ENCODE assay signal across 33 cellular contexts in genomic region chr1:57440096-57440495, GRCh38. TPM values are rescaled to one million over a fixed set of nuclear protein-coding genes. Genes with fewer than 3 reads are reported as not detected.
"Had no signal": no experiment of that assay in that cellular context is flagged by ENCODE, and none has a peak within 500 bp of the region (broad histone marks: within the 10 kb centered on the region; RNA-seq: fewer than 3 reads in every experiment).

No MANE protein-coding gene starts in this region.

- H2AFZ ChIP-seq: PC-9 had no signal

- H3K27ac Mint-ChIP-seq: activated CD4-positive, alpha-beta T cell treated with anti-CD3 and anti-CD28 coated beads for 36 hours; activated CD4-positive, alpha-beta T cell treated with anti-CD3 and anti-CD28 coated beads, Interleukin-2, amount 10 ng/mL, durations not matched to agents 7 days and 5 days; activated CD8-positive, alpha-beta T cell treated with anti-CD3 and anti-CD28 coated beads, Interleukin-2, amount 10 ng/mL, durations not matched to agents 7 days and 5 days; activated naive CD4-positive, alpha-beta T cell treated with anti-CD3 and anti-CD28 coated beads, Interleukin-2, amount 50 U/mL, for 24 hours; activated naive CD8-positive, alpha-beta T cell treated with anti-CD3 and anti-CD28 coated beads, Interleukin-2, amount 10 ng/mL, durations not matched to agents 7 days and 5 days; activated T-cell treated with anti-CD3 and anti-CD28 coated beads, Interleukin-2, amount 50 U/mL, for 24 hours; activated T-helper 2 cell treated with anti-CD3 and anti-CD28 coated beads, Interferon-gamma antibody, Interleukin-2, Interleukin-4, amounts not matched to agents 10 μg/mL and 5 μg/mL and 100 μg/mL, durations not matched to agents 14 hours and 24 hours and 36 hours; T-helper 1 cell treated with Interleukin-12 subunit alpha and Interleukin-12 subunit beta and Interleukin-4 antibody, amounts not matched to agents 30 μg/mL and 1 μg/mL, for 36 hours; T-helper 2 cell treated with Interferon-gamma antibody and Interleukin-4, amounts not matched to agents 5 μg/mL and 100 μg/mL, for 36 hours; WTC11 had no signal

- H3K4me1 ChIP-seq: ascending aorta had no signal

- H3K4me3 Mint-ChIP-seq: activated CD4-positive, alpha-beta T cell treated with anti-CD3 and anti-CD28 coated beads for 36 hours; activated CD4-positive, alpha-beta T cell treated with anti-CD3 and anti-CD28 coated beads, Interleukin-2, amount 10 ng/mL, durations not matched to agents 7 days and 5 days; activated CD8-positive, alpha-beta T cell treated with anti-CD3 and anti-CD28 coated beads, Interleukin-2, amount 10 ng/mL, durations not matched to agents 7 days and 5 days; activated naive CD4-positive, alpha-beta T cell treated with anti-CD3 and anti-CD28 coated beads, Interleukin-2, amount 50 U/mL, for 24 hours; activated naive CD8-positive, alpha-beta T cell treated with anti-CD3 and anti-CD28 coated beads, Interleukin-2, amount 10 ng/mL, durations not matched to agents 7 days and 5 days; activated T-cell treated with anti-CD3 and anti-CD28 coated beads, Interleukin-2, amount 50 U/mL, for 24 hours; central memory CD8-positive, alpha-beta T cell; T-helper 1 cell treated with Interleukin-12 subunit alpha and Interleukin-12 subunit beta and Interleukin-4 antibody, amounts not matched to agents 30 μg/mL and 1 μg/mL, for 36 hours; T-helper 2 cell treated with Interferon-gamma antibody and Interleukin-4, amounts not matched to agents 5 μg/mL and 100 μg/mL, for 36 hours; WTC11 had no signal

- H3K36me3 Mint-ChIP-seq: activated naive CD4-positive, alpha-beta T cell treated with anti-CD3 and anti-CD28 coated beads, Interleukin-2, amount 50 U/mL, for 24 hours; activated naive CD8-positive, alpha-beta T cell treated with anti-CD3 and anti-CD28 coated beads, Interleukin-2, amount 10 ng/mL, durations not matched to agents 7 days and 5 days; WTC11 had no signal

- H3K4me2 ChIP-seq: PC-9 had no signal

- H3K27me3 Mint-ChIP-seq: activated CD4-positive, alpha-beta T cell treated with anti-CD3 and anti-CD28 coated beads, Interleukin-2, amount 10 ng/mL, durations not matched to agents 7 days and 5 days; activated naive CD8-positive, alpha-beta T cell treated with anti-CD3 and anti-CD28 coated beads, Interleukin-2, amount 10 ng/mL, durations not matched to agents 7 days and 5 days had no signal

- H3K36me3 ChIP-seq: ascending aorta, cardiac muscle cell had no signal

- H3K9me3 ChIP-seq: ascending aorta had no signal

- H3K9me3 Mint-ChIP-seq: activated CD4-positive, alpha-beta T cell treated with anti-CD3 and anti-CD28 coated beads, Interleukin-2, amount 10 ng/mL, durations not matched to agents 7 days and 5 days; activated naive CD4-positive, alpha-beta T cell treated with anti-CD3 and anti-CD28 coated beads, Interleukin-2, amount 50 U/mL, for 24 hours; activated naive CD8-positive, alpha-beta T cell treated with anti-CD3 and anti-CD28 coated beads, Interleukin-2, amount 10 ng/mL, durations not matched to agents 7 days and 5 days; activated T-cell treated with anti-CD3 and anti-CD28 coated beads, Interleukin-2, amount 50 U/mL, for 24 hours; activated T-helper 2 cell treated with anti-CD3 and anti-CD28 coated beads, Interferon-gamma antibody, Interleukin-2, Interleukin-4, amounts not matched to agents 10 μg/mL and 5 μg/mL and 100 μg/mL, durations not matched to agents 14 hours and 24 hours and 36 hours; central memory CD8-positive, alpha-beta T cell; T-helper 1 cell treated with Interleukin-12 subunit alpha and Interleukin-12 subunit beta and Interleukin-4 antibody, amounts not matched to agents 30 μg/mL and 1 μg/mL, for 36 hours; T-helper 2 cell treated with Interferon-gamma antibody and Interleukin-4, amounts not matched to agents 5 μg/mL and 100 μg/mL, for 36 hours had no signal

- H3K4me3 ChIP-seq: ascending aorta, cardiac muscle cell, PC-9 had no signal

- ATAC-seq: activated CD4-positive, alpha-beta T cell treated with anti-CD3 and anti-CD28 coated beads for 36 hours; activated CD4-positive, CD25-positive, alpha-beta regulatory T cell treated with anti-CD3 and anti-CD28 coated beads, Interleukin-2, amount 50 U/mL, for 24 hours; activated CD8-positive, alpha-beta T cell treated with anti-CD3 and anti-CD28 coated beads, Interleukin-2, amount 10 ng/mL, durations not matched to agents 7 days and 5 days; WTC11 had no signal

- DNase-seq: activated CD4-positive, alpha-beta T cell treated with anti-CD3 and anti-CD28 coated beads for 36 hours; activated CD4-positive, alpha-beta T cell treated with anti-CD3 and anti-CD28 coated beads, Interleukin-2, amount 10 ng/mL, durations not matched to agents 7 days and 5 days; activated CD4-positive, alpha-beta T cell treated with anti-CD3 and anti-CD28 coated beads, Interleukin-2, amount 50 U/mL, for 48 hours; activated CD8-positive, alpha-beta T cell treated with anti-CD3 and anti-CD28 coated beads, Interleukin-2, amount 10 ng/mL, durations not matched to agents 7 days and 5 days; activated gamma-delta T cell; activated naive CD4-positive, alpha-beta T cell treated with Interleukin-2 at 50 U/mL for 16 hours; activated naive CD8-positive, alpha-beta T cell treated with anti-CD3 and anti-CD28 coated beads, Interleukin-2, amount 10 ng/mL, durations not matched to agents 7 days and 5 days; activated T-cell treated with anti-CD3 and anti-CD28 coated beads, Interleukin-2, amount 50 U/mL, for 24 hours; amygdala; Karpas-422; NCI-H1105; NCI-H1417 treated with DMSO at 0.1 percent for 48 hours; NCI-H1930; NCI-H2081 treated with DMSO at 0.1 percent for 48 hours; NCI-H345; NCI-H526 treated with DMSO at 0.1 percent for 48 hours; NCI-H774; PC-9; Right ventricle myocardium superior had no signal

- H3K4me1 Mint-ChIP-seq: activated CD4-positive, alpha-beta T cell treated with anti-CD3 and anti-CD28 coated beads for 36 hours; activated CD4-positive, alpha-beta T cell treated with anti-CD3 and anti-CD28 coated beads, Interleukin-2, amount 10 ng/mL, durations not matched to agents 7 days and 5 days; activated naive CD4-positive, alpha-beta T cell treated with anti-CD3 and anti-CD28 coated beads, Interleukin-2, amount 50 U/mL, for 24 hours; activated naive CD8-positive, alpha-beta T cell treated with anti-CD3 and anti-CD28 coated beads, Interleukin-2, amount 10 ng/mL, durations not matched to agents 7 days and 5 days; central memory CD8-positive, alpha-beta T cell had no signal

- H3K27me3 ChIP-seq: ascending aorta, cardiac muscle cell had no signal

- FAIRE-seq: RCC 7860, TTC549 had no signal

- H3K27ac ChIP-seq: ascending aorta, cardiac muscle cell, PC-9 had no signal

RNA-seq across cellular contexts. Expression of gene DAB1, which starts 16.2 kb away (rescaled TPM):
- total RNA-seq: activated T-helper 2 cell treated with anti-CD3 and anti-CD28 coated beads, Interferon-gamma antibody, Interleukin-2, Interleukin-4, amounts not matched to agents 10 μg/mL and 5 μg/mL and 100 μg/mL, durations not matched to agents 14 hours and 24 hours and 36 hours; ascending aorta; chondrocyte; MCF 10A; OCI-LY7; PC-9 had no signal
